ENCODE assay signal across 28 cellular contexts in the genomic region with DNA sequence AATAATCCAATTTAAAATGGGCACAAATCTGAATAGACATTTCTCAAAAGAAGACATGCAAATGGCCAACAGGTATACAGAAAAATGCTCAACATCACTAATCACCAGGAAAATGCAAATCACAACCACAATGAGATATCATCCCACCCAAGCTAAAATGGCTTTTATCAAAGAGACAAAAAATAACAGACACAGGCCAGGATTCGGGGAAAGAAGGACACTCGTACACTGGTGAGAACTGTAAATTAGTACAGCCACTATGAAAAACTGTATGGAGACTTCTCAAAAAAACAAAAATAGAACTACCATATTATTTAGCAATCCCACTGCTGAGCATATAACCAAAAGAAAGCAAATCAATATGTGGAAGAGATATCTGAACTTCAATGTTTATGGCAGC. TPM values are rescaled to one million over a fixed set of nuclear protein-coding genes. Genes with fewer than 3 reads are reported as not detected.
DNase-seq lines count a peak whose midpoint lies in the region; ATAC-seq, FAIRE-seq and TF ChIP-seq lines count a peak whose summit lies in the region.
"Had no signal": no experiment of that assay in that cellular context is flagged by ENCODE, and none has a peak within 500 bp of the region (broad histone marks: within the 10 kb centered on the region; RNA-seq: fewer than 3 reads in every experiment).

No MANE protein-coding gene starts in this region.

- H4K20me1 ChIP-seq in HepG2 (ENCODE audit: insufficient read depth, low read length), result no peaks in the 10 kb centered on the region
- no peaks in the 10 kb centered on the region for H4K20me1 ChIP-seq in K562 (replicated peaks; ENCODE audit: control insufficient read depth, insufficient read depth, low read length)
- H4K20me1 ChIP-seq: BLaER1 had no signal

- H3K36me3 ChIP-seq in HepG2 (replicated peaks in 1 of 2; ENCODE audit: control insufficient read depth in 1 of 2, insufficient read depth in 2 of 2, low read length in 2 of 2) (peaks cover 3 to 17% of the 10 kb centered on the region in 2 experiments; a peak in 4 of 5 replicates), right lobe of liver (no peaks in the 10 kb centered on the region), K562 (ENCODE audit: control insufficient read depth, insufficient read depth, low read length) (no peaks in the 10 kb centered on the region)
- H3K36me3 ChIP-seq: BE2C, BLaER1 had no signal

- CTCF ChIA-PET in HepG2 (lab: Yijun Ruan, JAX; ENCODE audit: low intra/inter-chr PET ratio, low total read pairs), result no interaction called here
- CTCF ChIA-PET in Calu3 (lab: Charles Lee), result no interaction called here
- CTCF ChIA-PET in K562 (lab: Yijun Ruan, JAX; ENCODE audit: low intra/inter-chr PET ratio), result no interaction called here

- H3K9ac ChIP-seq in HepG2 (ENCODE audit: insufficient read depth, low read depth, low read length) (no peak overlapping the region), K562 (ENCODE audit: insufficient read depth in 1 of 2, low read depth in 2 of 2, low read length in 2 of 2) (no peak overlapping the region)
- H3K9ac ChIP-seq: BLaER1 had no signal

- peak overlapping the region; percentile 50 for H3K27ac Mint-ChIP-seq in Calu3 (ENCODE audit: unreplicated experiment)
- no peak overlapping the region for H3K27ac Mint-ChIP-seq in endothelial cell (ENCODE audit: unreplicated experiment)
- H3K27ac Mint-ChIP-seq: CD14-positive monocyte; CD4-positive, alpha-beta memory T cell; CD8-positive, alpha-beta memory T cell had no signal

- no peak for TF ChIP-seq EP300 in HepG2 (IDR thresholded peaks at IDR 0.05; ENCODE audit: low read depth in 2 of 2, low read length in 2 of 2)
- TF ChIP-seq EP300 in HepG2 (CRISPR knock-in tag; IDR thresholded peaks at IDR 0.05; ENCODE audit: borderline replicate concordance), result no peak
- TF ChIP-seq EP300 in K562 (IDR thresholded peaks at IDR 0.05; ENCODE audit: low read length), result no peak

- peaks cover 23% of the 10 kb centered on the region for H3K4me1 Mint-ChIP-seq in Calu3 (ENCODE audit: low read depth, unreplicated experiment)
- no peaks in the 10 kb centered on the region for H3K4me1 Mint-ChIP-seq in endothelial cell (ENCODE audit: unreplicated experiment)

- peaks cover 8% of the 10 kb centered on the region for H3K4me1 ChIP-seq in HepG2 (ENCODE audit: insufficient read depth, low read length)
- no peaks in the 10 kb centered on the region for H3K4me1 ChIP-seq in right lobe of liver
- no peaks in the 10 kb centered on the region for H3K4me1 ChIP-seq in K562 (replicated peaks in 1 of 2; ENCODE audit: control insufficient read depth in 2 of 2, insufficient read depth in 2 of 2, low read length in 2 of 2)
- H3K4me1 ChIP-seq: BE2C, BLaER1 had no signal

- DNase-seq in HepG2 (ENCODE audit: low spot score) (no peak), right lobe of liver (no peak), Calu3 (no peak), K562 (ENCODE audit: extremely low read depth in 1 of 4, low spot score in 3 of 4) (no peak), renal cortical epithelial cell (ENCODE audit: low read depth) (peak; percentile 89), endothelial cell (ENCODE audit: low spot score) (no peak)
- no peak for DNase-seq in activated naive CD4-positive, alpha-beta T cell (lab: John Stamatoyannopoulos, UW)
- DNase-seq: BE2C; C1 segment of cervical spinal cord; CD4-positive, alpha-beta memory T cell; CD4-positive, CD25-positive, alpha-beta regulatory T cell; CD8-positive, alpha-beta memory T cell; COR-L47; DMS 273 treated with DMSO at 0.1 percent for 48 hours; DMS153; DMS53; DMS79; DND-41; EL; GDM1 had no signal

- ATAC-seq in HepG2, result no peak
- no peak for ATAC-seq in right lobe of liver
- no peak for ATAC-seq in K562
- no peak for ATAC-seq in esophagus mucosa
- ATAC-seq: A549, GM12878 had no signal

- H3K9me3 Mint-ChIP-seq in Calu3 (ENCODE audit: low read depth, unreplicated experiment) (no peaks in the 10 kb centered on the region), endothelial cell (ENCODE audit: unreplicated experiment) (no peaks in the 10 kb centered on the region)
- H3K9me3 Mint-ChIP-seq: CD14-positive monocyte; CD8-positive, alpha-beta memory T cell had no signal

- peaks cover 39% of the 10 kb centered on the region for H3K36me3 Mint-ChIP-seq in Calu3 (ENCODE audit: insufficient read depth, unreplicated experiment)
- no peaks in the 10 kb centered on the region for H3K36me3 Mint-ChIP-seq in endothelial cell (ENCODE audit: low read depth, unreplicated experiment)
- H3K36me3 Mint-ChIP-seq: CD14-positive monocyte; CD4-positive, alpha-beta memory T cell; CD4-positive, CD25-positive, alpha-beta regulatory T cell had no signal

- H3K27ac ChIP-seq in HepG2 (ENCODE audit: extremely low read length, insufficient read depth, low read length), result no peak overlapping the region
- no peak overlapping the region for H3K27ac ChIP-seq in right lobe of liver
- no peak overlapping the region for H3K27ac ChIP-seq in K562 (ENCODE audit: extremely low read depth, low read depth, low read length)
- H3K27ac ChIP-seq: 22Rv1, A549, BLaER1 had no signal

- no peaks in the 10 kb centered on the region for H3K9me1 ChIP-seq in K562 (ENCODE audit: control insufficient read depth, insufficient read depth, low read length)

- intact Hi-C loops in HepG2 (cut with micrococcal nuclease; ENCODE audit: unreplicated experiment), result no loop called here
- intact Hi-C loops in right lobe of liver (cut with DNase I), result no loop called here
- intact Hi-C loops in Calu3 (cut with micrococcal nuclease; ENCODE audit: unreplicated experiment), result loop anchor here (2.0 kb wide), 1 partner anchor 229 kb away; no protein-coding TSS in a partner anchor
- intact Hi-C loops in K562 (cut with micrococcal nuclease), result no loop called here

- WGBS in HepG2 (ENCODE audit: low lambda C conversion rate), result 84% methylated on average over 2 of the region's 2 CpGs
- WGBS in right lobe of liver (ENCODE audit: insufficient coverage, low coverage, low lambda C conversion rate, missing lambda C conversion rate), result 84% methylated on average over 2 of the region's 2 CpGs
- WGBS in K562 (ENCODE audit: insufficient coverage, low coverage, missing lambda C conversion rate), result 5% methylated on average over 2 of the region's 2 CpGs

- H3K4me2 ChIP-seq in HepG2 (ENCODE audit: low read depth, low read length) (no peak overlapping the region), K562 (ENCODE audit: insufficient read depth, low read length) (no peak overlapping the region)
- H3K4me2 ChIP-seq: A549, BLaER1 had no signal

- H3K79me2 ChIP-seq in HepG2 (ENCODE audit: insufficient read depth, low read length) (no peaks in the 10 kb centered on the region), K562 (ENCODE audit: control insufficient read depth, insufficient read depth, low read length) (no peaks in the 10 kb centered on the region)

- H3K9me3 ChIP-seq in HepG2 (ENCODE audit: low read length), result no peaks in the 10 kb centered on the region
- no peaks in the 10 kb centered on the region for H3K9me3 ChIP-seq in right lobe of liver
- H3K9me3 ChIP-seq in K562 (replicated peaks; ENCODE audit: control insufficient read depth, insufficient read depth, low read depth, low read length), result no peaks in the 10 kb centered on the region
- H3K9me3 ChIP-seq: A549, BE2C, BLaER1 had no signal

- H3K4me3 Mint-ChIP-seq in Calu3 (ENCODE audit: low read depth, unreplicated experiment) (no peak overlapping the region), endothelial cell (ENCODE audit: unreplicated experiment) (no peak overlapping the region)
- H3K4me3 Mint-ChIP-seq: CD14-positive monocyte; CD4-positive, alpha-beta memory T cell; CD4-positive, CD25-positive, alpha-beta regulatory T cell; CD8-positive, alpha-beta memory T cell had no signal

- BruUV-seq in HepG2 (replicated peaks; lab: Mats Ljungman, UMichigan) (no TSS peak), Calu3 (replicated peaks; lab: Mats Ljungman, UMichigan) (TSS peak; percentile 37), K562 (replicated peaks; lab: Mats Ljungman, UMichigan) (no TSS peak)

- H3K27me3 ChIP-seq in HepG2 (ENCODE audit: control insufficient read depth in 1 of 2, insufficient read depth in 2 of 2, low read length in 2 of 2) (peaks cover 0 to 2% of the 10 kb centered on the region in 2 experiments; a peak in 2 of 5 replicates), right lobe of liver (no peaks in the 10 kb centered on the region), K562 (ENCODE audit: control insufficient read depth in 2 of 2, insufficient read depth in 2 of 2, low read length in 2 of 2) (no peaks in the 10 kb centered on the region; a peak in 1 of 5 replicates)
- H3K27me3 ChIP-seq: BLaER1 had no signal

- TF ChIP-seq POLR2A in HepG2 (IDR thresholded peaks at IDR 0.05; ENCODE audit: insufficient read depth in 1 of 2, low read depth in 2 of 2, low read length in 2 of 2), result no peak
- TF ChIP-seq POLR2A in right lobe of liver (IDR thresholded peaks at IDR 0.05), result no peak
- no peak for TF ChIP-seq POLR2A in K562 (conservative IDR thresholded peaks at IDR 0.05)

- H2AFZ ChIP-seq in HepG2 (ENCODE audit: low read length) (no peak overlapping the region), K562 (ENCODE audit: low read depth, low read length) (no peak overlapping the region)

- TF ChIP-seq RAD21 in HepG2 (CRISPR knock-in tag; IDR thresholded peaks at IDR 0.05) (no peak), K562 (CRISPR knock-in tag; conservative IDR thresholded peaks at IDR 0.05 in 1 of 2, IDR thresholded peaks at IDR 0.05 in 1 of 2) (no peak)

- no peak for TF ChIP-seq CTCF in HepG2 (CRISPR knock-in tag; IDR thresholded peaks at IDR 0.05)
- no peak for TF ChIP-seq CTCF in right lobe of liver (IDR thresholded peaks at IDR 0.05)
- no peak for TF ChIP-seq CTCF in Calu3 (IDR thresholded peaks at IDR 0.05; ENCODE audit: unreplicated experiment)
- TF ChIP-seq CTCF in K562 (IDR thresholded peaks at IDR 0.05 in 2 of 3, conservative IDR thresholded peaks at IDR 0.05 in 1 of 3; ENCODE audit: insufficient read depth in 2 of 3, low read depth in 1 of 3, low read length in 3 of 3), result no peak
- TF ChIP-seq CTCF in endothelial cell (IDR thresholded peaks at IDR 0.05; ENCODE audit: unreplicated experiment), result no peak

- H3K27me3 Mint-ChIP-seq in Calu3 (ENCODE audit: unreplicated experiment), result no peaks in the 10 kb centered on the region
- peaks cover 2% of the 10 kb centered on the region for H3K27me3 Mint-ChIP-seq in endothelial cell (ENCODE audit: unreplicated experiment)

- POLR2A ChIA-PET in HepG2 (lab: Yijun Ruan, JAX) (no interaction called here), K562 (lab: Yijun Ruan, JAX) (no interaction called here)

- FAIRE-seq in HepG2 (lab: Jason Lieb, UNC) (no peak), K562 (lab: Jason Lieb, UNC) (no peak)
- FAIRE-seq: A549, GM12878, GM12892, GM18507 had no signal

- H3K4me3 ChIP-seq in HepG2 (replicated peaks in 1 of 3; ENCODE audit: insufficient read depth in 1 of 3, low read depth in 2 of 3, low read length in 3 of 3), result no peak overlapping the region
- H3K4me3 ChIP-seq in right lobe of liver, result no peak overlapping the region
- H3K4me3 ChIP-seq in K562, result no peak overlapping the region
- H3K4me3 ChIP-seq: A549, BLaER1, GM12878 had no signal

- in situ Hi-C loops in HepG2 (cut with HindIII; ENCODE audit: extremely low pct_ligation_motif_present, low pct_unique_long_range_greater_than_20kb), result loop anchor here (25.0 kb wide), 2 partner anchors 297 to 447 kb away; partner anchors contain the start of gene SPARCL1
- in situ Hi-C loops in K562 (cut with MboI), result no loop called here

RNA-seq across cellular contexts. Expression of gene SPP1, which starts 8.5 kb away (rescaled TPM):
- total RNA-seq in HepG2 (2016; rRNA removed; fragmentation: Illumina TruSeq; extraction: Trizol), result 418 and 788 TPM in 2 replicates
- total RNA-seq in HepG2 (2016; cell fraction: cytosol; rRNA removed; fragmentation: Illumina TruSeq; extraction: Trizol; ENCODE audit: low read depth), result 44.1 and 44.9 TPM in 2 replicates
- 406 and 814 TPM in 2 replicates for total RNA-seq in HepG2 (2016; cell fraction: insoluble cytoplasmic fraction; rRNA removed; fragmentation: Illumina TruSeq; extraction: Trizol)
- 68.4 and 71.3 TPM in 2 replicates for total RNA-seq in HepG2 (2016; cell fraction: membrane; rRNA removed; fragmentation: Illumina TruSeq; extraction: Trizol)
- total RNA-seq in HepG2 (2016; cell fraction: nucleus; rRNA removed; fragmentation: Illumina TruSeq; extraction: Trizol), result 642 and 705 TPM in 2 replicates
- polyA plus RNA-seq in HepG2 (2011; rRNA removed), result 258 and 682 TPM in 2 replicates
- 285 and 477 TPM in 2 replicates for polyA plus RNA-seq in HepG2 (2011; cell fraction: cytosol; rRNA removed)
- polyA plus RNA-seq in HepG2 (2011; cell fraction: nucleus; rRNA removed), result 82.2 and 146 TPM in 2 replicates
- polyA plus RNA-seq in HepG2 (2012), result 66.0 and 113 TPM in 2 replicates
- 58.0 and 61.3 TPM in 2 replicates for polyA plus RNA-seq in HepG2 (2016; cell fraction: cytosol; fragmentation: Illumina TruSeq; extraction: Trizol; ENCODE audit: low read depth)
- polyA plus RNA-seq in HepG2 (2016; cell fraction: insoluble cytoplasmic fraction; fragmentation: Illumina TruSeq; extraction: Trizol; ENCODE audit: low read depth), result 480 and 506 TPM in 2 replicates
- polyA plus RNA-seq in HepG2 (2016; cell fraction: membrane; fragmentation: Illumina TruSeq; extraction: Trizol; ENCODE audit: low read depth), result 68.7 and 70.1 TPM in 2 replicates
- 1,156 and 1,237 TPM in 2 replicates for polyA plus RNA-seq in HepG2 (2016; cell fraction: nucleus; fragmentation: Illumina TruSeq; extraction: Trizol; ENCODE audit: insufficient read depth, low read depth)
- polyA minus RNA-seq in HepG2 (2011; rRNA and poly(A)+ RNA removed; ENCODE audit: low replicate concordance), result 457 TPM in 1 of 2 replicates, not detected in the other
- polyA minus RNA-seq in HepG2 (2011; cell fraction: cytosol; rRNA and poly(A)+ RNA removed), result 146 and 227 TPM in 2 replicates
- 50.8 and 72.7 TPM in 2 replicates for polyA minus RNA-seq in HepG2 (2011; cell fraction: nucleus; rRNA and poly(A)+ RNA removed)
- total RNA-seq in right lobe of liver, result 100 to 1,000 TPM in 1 of 6 experiments, 10 to 100 TPM in 2, 1 to 10 TPM in 3; 6.0 to 240 (median 15.5) TPM
- total RNA-seq in Calu3 (2022), result 1,002 and 1,878 TPM in 2 replicates
- not detected in 2 replicates for total RNA-seq in K562 (2011; cell fraction: chromatin; rRNA removed; ENCODE audit: low replicate concordance)
- not detected in 2 replicates for total RNA-seq in K562 (2011; cell fraction: nucleolus; rRNA removed)
- not detected in 2 replicates for total RNA-seq in K562 (2011; cell fraction: nucleoplasm; rRNA removed)
- not detected in 2 replicates for total RNA-seq in K562 (2014; rRNA removed)
- total RNA-seq in K562 (2014; rRNA removed; fragmentation: Illumina TruSeq; extraction: Trizol), result not detected in 2 replicates
- total RNA-seq in K562 (2015; rRNA removed; fragmentation: Illumina TruSeq; extraction: Trizol), result not detected in 2 replicates
- 0.64 and 0.81 TPM in 2 replicates for total RNA-seq in K562 (2021)
- polyA plus RNA-seq in K562 (2011; rRNA removed), result not detected in 2 replicates
- 0.16 TPM in 1 of 2 replicates, not detected in the other for polyA plus RNA-seq in K562 (2011; cell fraction: cytosol; rRNA removed)
- polyA plus RNA-seq in K562 (2011; cell fraction: nucleus; rRNA removed), result not detected in 2 replicates
- polyA plus RNA-seq in K562 (2012), result 0.11 TPM in 1 of 2 replicates, not detected in the other
- polyA plus RNA-seq in K562 (2014; fragmentation: Illumina TruSeq; extraction: Trizol), result not detected in 2 replicates
- polyA plus RNA-seq in K562 (2014; fragmentation: Nextera tagmentation; extraction: Ambion mirVana), result under 1 TPM in 1 of 2 experiments, not detected in 1; 0.10 TPM
- polyA plus RNA-seq in K562 (2014; rRNA removed), result not detected in 2 replicates
- not detected in 2 replicates for polyA minus RNA-seq in K562 (2011; rRNA and poly(A)+ RNA removed)
- 1.1 TPM in 1 of 2 replicates, not detected in the other for polyA minus RNA-seq in K562 (2011; cell fraction: cytosol; rRNA and poly(A)+ RNA removed)
- polyA minus RNA-seq in K562 (2011; cell fraction: nucleus; rRNA and poly(A)+ RNA removed), result not detected in 2 replicates
- 723 and 3,280 TPM in 2 replicates for total RNA-seq in renal cortical epithelial cell
- total RNA-seq in esophagus mucosa, result 1.4 TPM
- total RNA-seq in endothelial cell (ENCODE audit: unreplicated experiment), result 4.7 TPM
- total RNA-seq: CD4-positive, CD25-positive, alpha-beta regulatory T cell had no signal
- polyA plus RNA-seq: CD14-positive monocyte; CD4-positive, alpha-beta memory T cell; CD8-positive, alpha-beta memory T cell had no signal

RNA-seq across cellular contexts. Expression of gene PKD2, which starts 23.4 kb away (rescaled TPM):
- 4.6 and 9.1 TPM in 2 replicates for total RNA-seq in HepG2 (2016; rRNA removed; fragmentation: Illumina TruSeq; extraction: Trizol)
- 7.4 TPM in 2 replicates for total RNA-seq in HepG2 (2016; cell fraction: cytosol; rRNA removed; fragmentation: Illumina TruSeq; extraction: Trizol; ENCODE audit: low read depth)
- total RNA-seq in HepG2 (2016; cell fraction: insoluble cytoplasmic fraction; rRNA removed; fragmentation: Illumina TruSeq; extraction: Trizol), result 5.6 and 10.8 TPM in 2 replicates
- total RNA-seq in HepG2 (2016; cell fraction: membrane; rRNA removed; fragmentation: Illumina TruSeq; extraction: Trizol), result 3.7 and 5.3 TPM in 2 replicates
- 16.9 and 18.7 TPM in 2 replicates for total RNA-seq in HepG2 (2016; cell fraction: nucleus; rRNA removed; fragmentation: Illumina TruSeq; extraction: Trizol)
- polyA plus RNA-seq in HepG2 (2011; rRNA removed), result 5.3 and 5.6 TPM in 2 replicates
- polyA plus RNA-seq in HepG2 (2011; cell fraction: cytosol; rRNA removed), result 1.5 and 2.1 TPM in 2 replicates
- 10.9 and 16.0 TPM in 2 replicates for polyA plus RNA-seq in HepG2 (2011; cell fraction: nucleus; rRNA removed)
- 2.9 and 3.0 TPM in 2 replicates for polyA plus RNA-seq in HepG2 (2012)
- polyA plus RNA-seq in HepG2 (2016; cell fraction: cytosol; fragmentation: Illumina TruSeq; extraction: Trizol; ENCODE audit: low read depth), result 0.50 and 0.62 TPM in 2 replicates
- 3.5 and 3.6 TPM in 2 replicates for polyA plus RNA-seq in HepG2 (2016; cell fraction: insoluble cytoplasmic fraction; fragmentation: Illumina TruSeq; extraction: Trizol; ENCODE audit: low read depth)
- 1.1 and 1.4 TPM in 2 replicates for polyA plus RNA-seq in HepG2 (2016; cell fraction: membrane; fragmentation: Illumina TruSeq; extraction: Trizol; ENCODE audit: low read depth)
- polyA plus RNA-seq in HepG2 (2016; cell fraction: nucleus; fragmentation: Illumina TruSeq; extraction: Trizol; ENCODE audit: insufficient read depth, low read depth), result 28.6 and 32.6 TPM in 2 replicates
- polyA minus RNA-seq in HepG2 (2011; rRNA and poly(A)+ RNA removed; ENCODE audit: low replicate concordance), result 8.0 and 11.0 TPM in 2 replicates
- polyA minus RNA-seq in HepG2 (2011; cell fraction: cytosol; rRNA and poly(A)+ RNA removed), result 2.7 and 4.8 TPM in 2 replicates
- polyA minus RNA-seq in HepG2 (2011; cell fraction: nucleus; rRNA and poly(A)+ RNA removed), result 24.5 and 25.1 TPM in 2 replicates
- 1 to 10 TPM; 5.5 to 9.0 (median 6.7) TPM for total RNA-seq in right lobe of liver
- total RNA-seq in Calu3 (2022), result 30.4 and 31.6 TPM in 2 replicates
- total RNA-seq in K562 (2011; cell fraction: chromatin; rRNA removed; ENCODE audit: low replicate concordance), result 1.6 and 2.1 TPM in 2 replicates
- 0.50 and 1.1 TPM in 2 replicates for total RNA-seq in K562 (2011; cell fraction: nucleolus; rRNA removed)
- 0.53 and 0.59 TPM in 2 replicates for total RNA-seq in K562 (2011; cell fraction: nucleoplasm; rRNA removed)
- 0.12 and 0.45 TPM in 2 replicates for total RNA-seq in K562 (2014; rRNA removed)
- 0.58 and 0.89 TPM in 2 replicates for total RNA-seq in K562 (2014; rRNA removed; fragmentation: Illumina TruSeq; extraction: Trizol)
- 0.87 and 1.2 TPM in 2 replicates for total RNA-seq in K562 (2015; rRNA removed; fragmentation: Illumina TruSeq; extraction: Trizol)
- 0.45 and 0.47 TPM in 2 replicates for total RNA-seq in K562 (2021)
- polyA plus RNA-seq in K562 (2011; rRNA removed), result 0.35 and 0.57 TPM in 2 replicates
- polyA plus RNA-seq in K562 (2011; cell fraction: cytosol; rRNA removed), result 0.06 and 0.34 TPM in 2 replicates
- 0.53 and 1.3 TPM in 2 replicates for polyA plus RNA-seq in K562 (2011; cell fraction: nucleus; rRNA removed)
- 0.39 and 0.96 TPM in 2 replicates for polyA plus RNA-seq in K562 (2012)
- 0.34 and 0.36 TPM in 2 replicates for polyA plus RNA-seq in K562 (2014; fragmentation: Illumina TruSeq; extraction: Trizol)
- polyA plus RNA-seq in K562 (2014; fragmentation: Nextera tagmentation; extraction: Ambion mirVana), result under 1 TPM; 0.11 to 0.14 TPM
- polyA plus RNA-seq in K562 (2014; rRNA removed), result 0.38 and 0.49 TPM in 2 replicates
- 1.0 and 1.7 TPM in 2 replicates for polyA minus RNA-seq in K562 (2011; rRNA and poly(A)+ RNA removed)
- 0.29 and 0.64 TPM in 2 replicates for polyA minus RNA-seq in K562 (2011; cell fraction: cytosol; rRNA and poly(A)+ RNA removed)
- polyA minus RNA-seq in K562 (2011; cell fraction: nucleus; rRNA and poly(A)+ RNA removed), result 0.27 and 1.1 TPM in 2 replicates
- total RNA-seq in renal cortical epithelial cell, result 29.2 and 189 TPM in 2 replicates
- 7.5 TPM for total RNA-seq in esophagus mucosa
- 31.1 TPM for total RNA-seq in endothelial cell (ENCODE audit: unreplicated experiment)

Comparison
In these comparisons a context has a peak if more than half of its experiments do, and no peak if none do; other contexts are left out.
1. Of the 241 proteins assayed by ChIP-seq in both HepG2 and K562: peak only in HepG2: POLR2G; only in K562: none; in both: none; in neither: 240.